In genomic region chr7:135169141-135169935, GRCh38 we compare ENCODE assay signal across 8 cellular contexts. TPM values are rescaled to one million over a fixed set of nuclear protein-coding genes. Genes with fewer than 3 reads are reported as not detected.
A peak's percentile ranks its signal among the peaks of the same experiment; 100 is the strongest.
DNase-seq lines count a peak whose midpoint lies in the region; ATAC-seq and TF ChIP-seq lines count a peak whose summit lies in the region.

No MANE protein-coding gene starts in this region.

- TF ChIP-seq CTCF in VCaP (conservative IDR thresholded peaks at IDR 0.05) (peak; percentile 56), dorsolateral prefrontal cortex (IDR thresholded peaks at IDR 0.05 in 54 of 56, conservative IDR thresholded peaks at IDR 0.05 in 2 of 56; ENCODE audit: low read depth in 1 of 56, partially characterized antibody in 56 of 56) (peak in 26 of 56 donors; percentile 9 to 36 (median 18))

- H3K36me3 ChIP-seq in ES-I3 (ENCODE audit: insufficient read depth, low read length) (peaks cover 22% of the 10 kb centered on the region), muscle layer of colon (ENCODE audit: insufficient read depth, low read length) (peaks cover 37% of the 10 kb centered on the region), thymus (ENCODE audit: control insufficient read depth, insufficient read depth) (peaks cover 44% of the 10 kb centered on the region)

- H3K9ac ChIP-seq in ES-I3 (ENCODE audit: low read depth, low read length) = peak overlapping the region; percentile 94
- H3K9ac ChIP-seq in muscle layer of colon (ENCODE audit: low read length) = peak overlapping the region; percentile 84

- no peaks in the 10 kb centered on the region for H3K27me3 ChIP-seq in dorsolateral prefrontal cortex
- no peaks in the 10 kb centered on the region for H3K27me3 ChIP-seq in muscle layer of colon (ENCODE audit: control insufficient read depth in 1 of 2, insufficient read depth in 2 of 2, low read length in 2 of 2)
- no peaks in the 10 kb centered on the region for H3K27me3 ChIP-seq in thymus (ENCODE audit: control insufficient read depth, insufficient read depth)

- ATAC-seq in GM21360 (IDR thresholded peaks at IDR 0.05; ENCODE audit: unreplicated experiment) = peak; percentile 40

- DNase-seq in HT1080 (ENCODE audit: low read depth) (peak; percentile 44), dorsolateral prefrontal cortex (no peak), NCI-H2081 treated with DMSO at 0.1 percent for 48 hours (lab: John Stamatoyannopoulos, UW) (no peak)

- intact Hi-C loops in dorsolateral prefrontal cortex (cut with DNase I) = loop anchor here (2.0 to 10.0 kb wide), 3 partner anchors 183 to 482 kb away; partner anchors contain the start of gene AGBL3 (in 1 of the 2)

- H3K4me3 ChIP-seq in dorsolateral prefrontal cortex = peak overlapping the region; percentile 72 to 99 (median 91)
- peak overlapping the region; percentile 79 to 90 for H3K4me3 ChIP-seq in muscle layer of colon (ENCODE audit: low read depth in 1 of 2, low read length in 2 of 2)
- H3K4me3 ChIP-seq in thymus (ENCODE audit: low read length) = peak overlapping the region; percentile 100

- no peaks in the 10 kb centered on the region for H3K4me1 ChIP-seq in ES-I3 (ENCODE audit: insufficient read depth, low read length)
- H3K4me1 ChIP-seq in muscle layer of colon (ENCODE audit: insufficient read depth, low read length) = peaks cover 27% of the 10 kb centered on the region
- H3K4me1 ChIP-seq in thymus (ENCODE audit: control insufficient read depth, insufficient read depth, low read length) = peaks cover 5% of the 10 kb centered on the region

- WGBS in thymus = 77% methylated on average over 11 of the region's 11 CpGs

- H3K27ac ChIP-seq in VCaP (peak overlapping the region; percentile 97), dorsolateral prefrontal cortex (peak overlapping the region; percentile 12 to 99 (median 97)), muscle layer of colon (ENCODE audit: low read depth, low read length) (peak overlapping the region; percentile 97), thymus (ENCODE audit: low read depth) (peak overlapping the region; percentile 98)

- H3K9me3 ChIP-seq in ES-I3 (ENCODE audit: control insufficient read depth, insufficient read depth, low read length) = no peaks in the 10 kb centered on the region
- H3K9me3 ChIP-seq in muscle layer of colon (ENCODE audit: low read length) = no peaks in the 10 kb centered on the region
- H3K9me3 ChIP-seq in thymus (ENCODE audit: control insufficient read depth) = no peaks in the 10 kb centered on the region

RNA-seq across cellular contexts. Expression of gene CYREN, which starts 1.2 kb away (rescaled TPM):
- total RNA-seq in HT1080 (2014; rRNA removed; shearing (Covaris generic)) = 68.0 and 69.9 TPM in 2 replicates
- 43.7 and 44.1 TPM in 2 replicates for polyA plus RNA-seq in HT1080 (2015; cell fraction: cytosol; rRNA removed)
- polyA plus RNA-seq in HT1080 (2015; cell fraction: nucleus; rRNA removed) = 35.3 and 43.8 TPM in 2 replicates
- 10 to 100 TPM; 18.8 to 45.2 (median 26.9) TPM for total RNA-seq in dorsolateral prefrontal cortex
- 28.0 TPM for polyA plus RNA-seq in thymus

RNA-seq across cellular contexts. Expression of gene TMEM140, which starts 21.5 kb away (rescaled TPM):
- 0.60 and 1.8 TPM in 2 replicates for total RNA-seq in HT1080 (2014; rRNA removed; shearing (Covaris generic))
- polyA plus RNA-seq in HT1080 (2015; cell fraction: cytosol; rRNA removed) = 0.09 and 0.42 TPM in 2 replicates
- polyA plus RNA-seq in HT1080 (2015; cell fraction: nucleus; rRNA removed) = 0.27 and 0.31 TPM in 2 replicates
- total RNA-seq in dorsolateral prefrontal cortex = 10 to 100 TPM in 65 of 120 experiments, 1 to 10 TPM in 55; 1.3 to 46.7 (median 10.6) TPM
- 13.6 TPM for polyA plus RNA-seq in thymus

RNA-seq across cellular contexts. Expression of gene WDR91, which starts 42.0 kb away (rescaled TPM):
- 3.9 and 4.1 TPM in 2 replicates for total RNA-seq in HT1080 (2014; rRNA removed; shearing (Covaris generic))
- 2.8 and 4.3 TPM in 2 replicates for polyA plus RNA-seq in HT1080 (2015; cell fraction: cytosol; rRNA removed)
- 11.6 and 18.8 TPM in 2 replicates for polyA plus RNA-seq in HT1080 (2015; cell fraction: nucleus; rRNA removed)
- 10 to 100 TPM; 24.7 to 53.9 (median 37.4) TPM for total RNA-seq in dorsolateral prefrontal cortex
- 19.8 TPM for polyA plus RNA-seq in thymus
